In the genomic region with DNA sequence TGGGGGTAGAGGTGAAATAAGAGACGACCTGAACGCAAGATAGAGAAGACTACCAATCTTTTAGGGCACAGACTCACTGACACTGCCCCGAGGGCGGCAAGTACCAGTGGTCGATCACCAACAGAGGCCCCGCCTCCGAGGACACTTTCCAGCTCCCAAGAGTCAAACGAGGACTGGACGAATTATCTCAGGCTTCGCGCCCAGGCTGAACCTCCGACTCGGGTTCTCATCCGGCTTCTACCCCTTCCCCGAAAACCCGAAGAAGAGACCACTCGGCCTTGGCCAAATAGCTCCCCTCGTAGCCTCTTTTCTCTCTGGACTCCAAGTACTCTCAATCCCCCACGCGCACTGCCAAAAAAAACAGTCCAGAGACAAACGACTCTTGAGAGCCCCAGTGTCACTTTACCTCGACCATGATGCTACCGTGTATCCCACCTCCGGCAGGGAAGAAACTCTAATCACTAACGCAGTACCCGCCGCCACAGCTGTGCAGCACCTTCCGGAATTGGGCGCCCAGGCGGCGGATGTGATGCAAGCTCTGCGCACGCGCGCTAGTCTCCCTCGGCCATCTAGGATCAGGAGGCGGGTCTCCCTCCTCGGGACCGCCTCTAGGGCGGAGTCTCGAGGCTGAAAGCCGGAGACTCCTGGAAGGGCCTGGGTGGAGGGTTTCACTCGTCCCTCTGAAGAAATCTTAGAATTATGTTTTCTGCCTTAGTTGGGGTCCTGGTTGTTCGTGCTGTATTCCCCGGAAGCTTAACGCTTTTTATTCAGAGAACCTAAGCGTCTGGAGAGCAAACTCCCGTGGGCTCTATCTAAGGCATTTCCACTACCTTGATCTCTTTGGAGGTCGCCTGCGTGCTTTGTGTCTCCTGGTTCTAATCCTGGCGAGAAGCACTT, we compare ENCODE assay signal across 8 cellular contexts. TPM values are rescaled to one million over a fixed set of nuclear protein-coding genes. Genes with fewer than 3 reads are reported as not detected.
A peak's percentile ranks its signal among the peaks of the same experiment; 100 is the strongest.
DNase-seq lines count a peak whose midpoint lies in the region; ATAC-seq and TF ChIP-seq lines count a peak whose summit lies in the region.

PLRG1 (minus strand) TSS at position 507 of the 897 bp plus-strand sequence; CDS start at position 415, 92 bp downstream.

- TF ChIP-seq CTCF in KMS-11 (conservative IDR thresholded peaks at IDR 0.05; ENCODE audit: low read depth, low read length) (no peak), Peyer's patch (IDR thresholded peaks at IDR 0.05) (peak; percentile 14 to 63 (median 40))

- H3K36me3 ChIP-seq in KMS-11 (ENCODE audit: insufficient read depth) (peaks cover 19% of the 10 kb centered on the region; the same call in 1 of the 2 replicates), Peyer's patch (peaks cover 0 to 26% (median 0%) of the 10 kb centered on the region in 3 donors), esophagus (ENCODE audit: control insufficient read depth in 2 of 2, insufficient read depth in 2 of 2, low read length in 1 of 2) (no peaks in the 10 kb centered on the region), mucosa of stomach (ENCODE audit: control insufficient read depth, insufficient read depth, low read length) (no peaks in the 10 kb centered on the region)

- H3K27me3 ChIP-seq in KMS-11 (ENCODE audit: insufficient read depth, low read depth) (no peaks in the 10 kb centered on the region), Peyer's patch (no peaks in the 10 kb centered on the region), esophagus (ENCODE audit: control insufficient read depth in 1 of 2, insufficient read depth in 2 of 2, low read length in 2 of 2) (no peaks in the 10 kb centered on the region), mucosa of stomach (ENCODE audit: control insufficient read depth, insufficient read depth, low read length) (no peaks in the 10 kb centered on the region)

- H3K4me3 ChIP-seq in KMS-11 (IDR thresholded peaks at IDR 0.05; ENCODE audit: insufficient read depth, low read depth, low read length) = peak within 1 kb of the TSS; percentile 10
- peak within 1 kb of the TSS; percentile 66 to 75 (median 74) for H3K4me3 ChIP-seq in Peyer's patch
- H3K4me3 ChIP-seq in esophagus (ENCODE audit: low read depth in 1 of 2, low read length in 2 of 2) = peak within 1 kb of the TSS; percentile 75 to 99
- peak within 1 kb of the TSS; percentile 86 for H3K4me3 ChIP-seq in mucosa of stomach (ENCODE audit: low read length)

- H3K9ac ChIP-seq in KMS-11 = peak within 1 kb of the TSS; percentile 60; the same call in 1 of the 2 replicates
- H3K9ac ChIP-seq in mucosa of stomach (ENCODE audit: low read length) = peak within 1 kb of the TSS; percentile 96

- peak within 1 kb of the TSS; percentile 79 for H2AFZ ChIP-seq in KMS-11 (ENCODE audit: low read depth)

- peak; percentile 38 to 68 for TF ChIP-seq POLR2A in Peyer's patch (IDR thresholded peaks at IDR 0.05)

- ATAC-seq in GM21737 (IDR thresholded peaks at IDR 0.05; ENCODE audit: unreplicated experiment) = peak; percentile 99

- H4K20me1 ChIP-seq in KMS-11 (ENCODE audit: insufficient read depth) = no peaks in the 10 kb centered on the region

- H3K27ac ChIP-seq in KMS-11 (no peak within 1 kb of the TSS; the same call in 1 of the 2 replicates), Peyer's patch (peak within 1 kb of the TSS; percentile 70 to 75 (median 74)), esophagus (ENCODE audit: low read depth in 2 of 2, low read length in 1 of 2) (peak within 1 kb of the TSS; percentile 59 to 74)

- H3K79me2 ChIP-seq in KMS-11 (ENCODE audit: insufficient read depth, low read depth) = peaks cover 31% of the 10 kb centered on the region

- DNase-seq in DMS79 (lab: John Stamatoyannopoulos, UW) = peak; percentile 71
- DNase-seq in Peyer's patch = peak; percentile 95 to 98 (median 96)
- peak; percentile 95 to 97 for DNase-seq in activated T-cell treated with anti-CD3 and anti-CD28 coated beads, Interleukin-2, amount 50 U/mL, for 48 hours
- DNase-seq in stimulated activated CD8-positive, alpha-beta memory T cell treated with anti-CD3 and anti-CD28 coated beads, Interleukin-7, amount 100 ng/mL, for 1 hour (ENCODE audit: low read depth in 2 of 2) = peak; percentile 92 to 96

- H3K9me3 ChIP-seq in Peyer's patch (no peaks in the 10 kb centered on the region), esophagus (ENCODE audit: control insufficient read depth in 2 of 2, insufficient read depth in 1 of 2, low read depth in 1 of 2, low read length in 1 of 2) (no peaks in the 10 kb centered on the region), mucosa of stomach (ENCODE audit: control insufficient read depth, low read length) (no peaks in the 10 kb centered on the region)

- peaks cover 21% of the 10 kb centered on the region for H3K4me1 ChIP-seq in KMS-11 (ENCODE audit: low read depth, poor library complexity, severe bottlenecking)
- peaks cover 0 to 20% (median 3%) of the 10 kb centered on the region in 4 donors for H3K4me1 ChIP-seq in Peyer's patch
- no peaks in the 10 kb centered on the region for H3K4me1 ChIP-seq in esophagus (ENCODE audit: control insufficient read depth in 2 of 2, insufficient read depth in 2 of 2, low read length in 1 of 2)
- peaks cover 6% of the 10 kb centered on the region for H3K4me1 ChIP-seq in mucosa of stomach (ENCODE audit: control insufficient read depth, insufficient read depth, low read length)

- 1% methylated on average over 51 of the region's 51 CpGs for WGBS in esophagus, 2 donors

- H3K4me2 ChIP-seq in KMS-11 = peak within 1 kb of the TSS; percentile 98

RNA-seq across cellular contexts. Expression of gene PLRG1, which starts in this region (rescaled TPM):
- total RNA-seq in Peyer's patch = 10 to 100 TPM; 23.4 to 68.5 (median 42.4) TPM
- 10 to 100 TPM; 28.9 to 56.0 TPM for polyA plus RNA-seq in esophagus

Comparison
In these comparisons a context has a peak if more than half of its experiments do, and no peak if none do; other contexts are left out.
1. H3K4me3 ChIP-seq: peak in every context shown above with its lines; median percentile 87 in esophagus; 86 in mucosa of stomach; 74 in Peyer's patch; 10 in KMS-11.